Comparison of ENCODE assay signal across 14 cellular contexts in genomic region chr5:66239034-66239433, GRCh38.
DNase-seq lines count a peak whose midpoint lies in the region; TF ChIP-seq lines count a peak whose summit lies in the region.
"Had no signal": no experiment of that assay in that cellular context is flagged by ENCODE, and none has a peak within 500 bp of the region (broad histone marks: within the 10 kb centered on the region; RNA-seq: fewer than 3 reads in every experiment).

No MANE protein-coding gene starts in this region.

- WGBS in transverse colon (ENCODE audit: low coverage in 1 of 2), 2 donors: 43 to 74% methylated on average over 1 of the region's 1 CpG

- no peaks in the 10 kb centered on the region for H3K9me3 Mint-ChIP-seq in MCF 10A (ENCODE audit: unreplicated experiment)
- no peaks in the 10 kb centered on the region for H3K9me3 Mint-ChIP-seq in activated T-cell treated with anti-CD3 and anti-CD28 coated beads, Interleukin-2, amount 50 U/mL, for 24 hours
- H3K9me3 Mint-ChIP-seq: activated CD4-positive, alpha-beta T cell treated with anti-CD3 and anti-CD28 coated beads, Interleukin-2, amount 10 ng/mL, durations not matched to agents 24 days and 14 days; activated naive CD4-positive, alpha-beta T cell treated with anti-CD3 and anti-CD28 coated beads, Interleukin-2, amount 50 U/mL, for 24 hours had no signal

- CTCF ChIA-PET in MCF 10A (lab: Yijun Ruan, JAX): interaction anchor here (0.5 to 1.7 kb wide), 4 partner anchors 11 to 366 kb away, joined by 3 to 9 read pairs (median 4); no protein-coding TSS in a partner anchor

- TF ChIP-seq CTCF in MCF 10A (IDR thresholded peaks at IDR 0.05; ENCODE audit: unreplicated experiment) (peak; percentile 36), breast epithelium (IDR thresholded peaks at IDR 0.05) (no peak), brain microvascular endothelial cell (IDR thresholded peaks at IDR 0.05; ENCODE audit: low read depth, low read length, missing control alignments) (peak; percentile 35), transverse colon (IDR thresholded peaks at IDR 0.05) (no peak)

- H3K36me3 ChIP-seq in breast epithelium (no peaks in the 10 kb centered on the region), brain microvascular endothelial cell (replicated peaks) (no peaks in the 10 kb centered on the region), transverse colon (no peaks in the 10 kb centered on the region)
- H3K36me3 ChIP-seq: BLaER1 had no signal

- peak; percentile 35 for DNase-seq in MCF 10A (ENCODE audit: unreplicated experiment)
- no peak for DNase-seq in breast epithelium (ENCODE audit: low spot score in 2 of 2)
- peak; percentile 33 for DNase-seq in NAMALWA (ENCODE audit: low spot score)
- DNase-seq in brain microvascular endothelial cell: no peak
- peak; percentile 14 for DNase-seq in renal cortical epithelial cell (ENCODE audit: low read depth)
- DNase-seq in D341Med (ENCODE audit: low spot score): no peak
- no peak for DNase-seq in transverse colon
- DNase-seq in activated T-cell treated with anti-CD3 and anti-CD28 coated beads, Interleukin-2, amount 50 U/mL, for 24 hours: no peak
- DNase-seq: activated CD4-positive, alpha-beta T cell treated with anti-CD3 and anti-CD28 coated beads, Interleukin-2, amount 10 ng/mL, durations not matched to agents 24 days and 14 days; effector CD4-positive, alpha-beta T cell; NCI-H1092 treated with DMSO at 0.1 percent for 48 hours; stimulated activated CD4-positive, alpha-beta T cell treated with anti-CD3 and anti-CD28 coated beads, Interleukin-4, amount 100 ng/mL, for 24 hours had no signal

- intact Hi-C loops in MCF 10A (cut with micrococcal nuclease): loop anchor here (1.0 kb wide), 2 partner anchors 67 to 518 kb away; no protein-coding TSS in a partner anchor
- intact Hi-C loops in breast epithelium (cut with DNase I; ENCODE audit: low total_unique reads): no loop called here
- intact Hi-C loops in transverse colon (cut with DNase I; ENCODE audit: low total_unique reads): no loop called here

- H3K4me3 ChIP-seq in breast epithelium: no peak overlapping the region
- H3K4me3 ChIP-seq in brain microvascular endothelial cell (ENCODE audit: low read depth, low read length): no peak overlapping the region
- H3K4me3 ChIP-seq in transverse colon: no peak overlapping the region
- H3K4me3 ChIP-seq: BLaER1 had no signal

- no peaks in the 10 kb centered on the region for H3K27me3 ChIP-seq in breast epithelium
- H3K27me3 ChIP-seq in brain microvascular endothelial cell (replicated peaks): no peaks in the 10 kb centered on the region
- H3K27me3 ChIP-seq in transverse colon: no peaks in the 10 kb centered on the region
- H3K27me3 ChIP-seq: BLaER1 had no signal

- peaks cover 27% of the 10 kb centered on the region for H3K27me3 Mint-ChIP-seq in MCF 10A (ENCODE audit: insufficient read depth, unreplicated experiment)
- peaks cover 6% of the 10 kb centered on the region for H3K27me3 Mint-ChIP-seq in activated T-cell treated with anti-CD3 and anti-CD28 coated beads, Interleukin-2, amount 50 U/mL, for 24 hours

- no peak for TF ChIP-seq EP300 in transverse colon (IDR thresholded peaks at IDR 0.05; ENCODE audit: low read depth)

- H3K4me3 Mint-ChIP-seq in MCF 10A (ENCODE audit: unreplicated experiment): no peak overlapping the region
- H3K4me3 Mint-ChIP-seq in activated T-cell treated with anti-CD3 and anti-CD28 coated beads, Interleukin-2, amount 50 U/mL, for 24 hours: no peak overlapping the region
- H3K4me3 Mint-ChIP-seq: activated CD4-positive, alpha-beta T cell treated with anti-CD3 and anti-CD28 coated beads, Interleukin-2, amount 10 ng/mL, durations not matched to agents 24 days and 14 days; activated naive CD4-positive, alpha-beta T cell treated with anti-CD3 and anti-CD28 coated beads, Interleukin-2, amount 50 U/mL, for 24 hours had no signal

- in situ Hi-C loops in brain microvascular endothelial cell (cut with HindIII; ENCODE audit: low pct_ligation_motif_present, low sequenced_read_pairs) (no loop called here), transverse colon (cut with MboI; ENCODE audit: low pct_ligation_motif_present in 1 of 4, low pct_unique_long_range_greater_than_20kb in 1 of 4, low sequenced_read_pairs in 3 of 4) (no loop called here)

- TF ChIP-seq POLR2A in breast epithelium (IDR thresholded peaks at IDR 0.05): no peak
- no peak for TF ChIP-seq POLR2A in transverse colon (IDR thresholded peaks at IDR 0.05)

- POLR2A ChIA-PET in MCF 10A (lab: Yijun Ruan, JAX): no interaction called here

- H3K36me3 Mint-ChIP-seq in MCF 10A (ENCODE audit: insufficient read depth, unreplicated experiment): no peaks in the 10 kb centered on the region
- H3K36me3 Mint-ChIP-seq in activated T-cell treated with anti-CD3 and anti-CD28 coated beads, Interleukin-2, amount 50 U/mL, for 24 hours (ENCODE audit: low read depth): no peaks in the 10 kb centered on the region
- H3K36me3 Mint-ChIP-seq: activated naive CD4-positive, alpha-beta T cell treated with anti-CD3 and anti-CD28 coated beads, Interleukin-2, amount 50 U/mL, for 24 hours had no signal

- H3K27ac ChIP-seq in breast epithelium: no peak overlapping the region
- H3K27ac ChIP-seq in brain microvascular endothelial cell: no peak overlapping the region
- H3K27ac ChIP-seq in transverse colon: no peak overlapping the region
- H3K27ac ChIP-seq: BLaER1 had no signal

- H3K4me1 ChIP-seq in breast epithelium: no peaks in the 10 kb centered on the region
- no peaks in the 10 kb centered on the region for H3K4me1 ChIP-seq in transverse colon

- H3K27ac Mint-ChIP-seq in MCF 10A (ENCODE audit: low read depth, unreplicated experiment): no peak overlapping the region
- no peak overlapping the region for H3K27ac Mint-ChIP-seq in activated T-cell treated with anti-CD3 and anti-CD28 coated beads, Interleukin-2, amount 50 U/mL, for 24 hours
- H3K27ac Mint-ChIP-seq: activated CD4-positive, alpha-beta T cell treated with anti-CD3 and anti-CD28 coated beads, Interleukin-2, amount 10 ng/mL, durations not matched to agents 24 days and 14 days; activated naive CD4-positive, alpha-beta T cell treated with anti-CD3 and anti-CD28 coated beads, Interleukin-2, amount 50 U/mL, for 24 hours had no signal

- H3K9me3 ChIP-seq in breast epithelium (no peaks in the 10 kb centered on the region), transverse colon (no peaks in the 10 kb centered on the region)
- H3K9me3 ChIP-seq: BLaER1 had no signal

- H3K4me1 Mint-ChIP-seq in MCF 10A (ENCODE audit: insufficient read depth, unreplicated experiment): peaks cover 6% of the 10 kb centered on the region
- no peaks in the 10 kb centered on the region for H3K4me1 Mint-ChIP-seq in activated T-cell treated with anti-CD3 and anti-CD28 coated beads, Interleukin-2, amount 50 U/mL, for 24 hours (ENCODE audit: low read depth)
- H3K4me1 Mint-ChIP-seq: activated naive CD4-positive, alpha-beta T cell treated with anti-CD3 and anti-CD28 coated beads, Interleukin-2, amount 50 U/mL, for 24 hours had no signal

- BruUV-seq in MCF 10A (replicated peaks; lab: Mats Ljungman, UMichigan): no TSS peak

Comparison
In these comparisons a context has a peak if more than half of its experiments do, and no peak if none do; other contexts are left out.
1. DNase-seq: peak in MCF 10A (single experiment), NAMALWA (single experiment) and renal cortical epithelial cell (single experiment); none in breast epithelium (0 of 2), brain microvascular endothelial cell (single experiment), D341Med (single experiment), transverse colon (single experiment) and activated T-cell treated with anti-CD3 and anti-CD28 coated beads, Interleukin-2, amount 50 U/mL, for 24 hours (single experiment).
2. CTCF ChIP-seq: peak in MCF 10A (single experiment) and brain microvascular endothelial cell (single experiment); none in breast epithelium (0 of 3) and transverse colon (0 of 5).